ENCODE assay signal across 31 cellular contexts in genomic region chr15:23546158-23546557, GRCh38. TPM values are rescaled to one million over a fixed set of nuclear protein-coding genes. Genes with fewer than 3 reads are reported as not detected.
"Had no signal": no experiment of that assay in that cellular context is flagged by ENCODE, and none has a peak within 500 bp of the region (broad histone marks: within the 10 kb centered on the region; RNA-seq: fewer than 3 reads in every experiment).

No MANE protein-coding gene starts in this region.

- FAIRE-seq: RCC 7860 had no signal

- H3K36me3 ChIP-seq: MG63, SJCRH30 had no signal

- DNase-seq: MG63, NCI-H1048, NCI-H1092 treated with DMSO at 0.1 percent for 48 hours, NCI-H1105 treated with DMSO at 0.1 percent for 48 hours, NCI-H1417, NCI-H1436, NCI-H146, NCI-H1694, NCI-H187, NCI-H1930, NCI-H2029 treated with DMSO at 0.1 percent for 48 hours, NCI-H2081 treated with DMSO at 0.1 percent for 48 hours, NCI-H2107, NCI-H2171, NCI-H345, NCI-H446, NCI-H510A treated with DMSO at 0.1 percent for 48 hours, NCI-H524 treated with DMSO at 0.1 percent for 48 hours, NCI-H526 treated with DMSO at 0.1 percent for 48 hours, NCI-H774, PC-9, SHP77, SIG-M5, SJCRH30, T-cell had no signal

- H3K9me3 ChIP-seq: MG63, SJCRH30 had no signal

- H3K4me2 ChIP-seq: PC-9 had no signal

- H3K27me3 ChIP-seq: SJCRH30 had no signal

- H3K4me3 ChIP-seq: MG63, PC-9, SJCRH30, SK-N-MC had no signal

- H3K4me1 ChIP-seq: SJCRH30 had no signal

- H3K27ac ChIP-seq: PC-9, RWPE1, SJCRH30, SK-N-MC had no signal

RNA-seq across cellular contexts. Expression of gene MKRN3, which starts 19.3 kb away (rescaled TPM):
- total RNA-seq: NCI-H460, OCI-LY7, SK-MEL-5 had no signal
